Comparison of ENCODE assay signal across 19 cellular contexts in the genomic region with DNA sequence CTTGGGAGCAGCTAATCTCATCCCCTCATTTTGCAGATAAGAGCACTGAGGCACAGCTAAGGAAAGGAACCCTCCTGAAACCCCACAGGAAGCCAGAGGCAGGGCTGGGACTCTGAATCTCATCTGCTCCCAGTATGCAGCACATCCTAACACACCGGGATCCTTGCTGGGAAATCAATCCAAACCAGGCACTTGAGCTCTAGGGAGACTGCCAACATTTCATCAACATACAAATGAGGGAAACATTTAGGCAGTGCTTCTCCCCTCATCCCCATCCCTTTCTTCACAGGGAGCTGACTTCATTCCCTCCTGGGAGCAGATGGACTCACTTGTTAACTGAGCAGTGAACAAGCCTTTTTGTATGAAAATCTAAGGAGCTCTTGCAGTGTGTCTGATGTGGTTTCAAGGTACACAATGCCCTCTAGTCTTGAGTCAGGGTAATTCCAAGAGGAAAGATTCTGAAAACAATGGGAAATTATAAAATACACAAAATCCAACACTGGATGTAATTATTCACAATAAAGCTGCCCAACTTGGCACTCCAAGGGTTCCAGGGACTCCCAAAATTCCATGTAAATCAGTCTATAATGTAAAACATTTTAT.
A peak's percentile ranks its signal among the peaks of the same experiment; 100 is the strongest.
DNase-seq lines count a peak whose midpoint lies in the region; FAIRE-seq and TF ChIP-seq lines count a peak whose summit lies in the region.
"Had no signal": no experiment of that assay in that cellular context is flagged by ENCODE, and none has a peak within 500 bp of the region (broad histone marks: within the 10 kb centered on the region; RNA-seq: fewer than 3 reads in every experiment).

No MANE protein-coding gene starts in this region.

- H3K27ac Mint-ChIP-seq in MCF 10A (ENCODE audit: low read depth, unreplicated experiment): no peak overlapping the region
- H3K27ac Mint-ChIP-seq: activated naive CD8-positive, alpha-beta T cell; natural killer cell treated with Interleukin-12 subunit alpha and Interleukin-12 subunit beta and Interleukin-15 and Interleukin-18, amount 100 ng/mL, for 72 hours had no signal

- no peaks in the 10 kb centered on the region for H3K27me3 Mint-ChIP-seq in MCF 10A (ENCODE audit: insufficient read depth, unreplicated experiment)

- H3K9me3 ChIP-seq in breast epithelium (no peaks in the 10 kb centered on the region), kidney (ENCODE audit: control insufficient read depth in 1 of 2, low read length in 2 of 2) (no peaks in the 10 kb centered on the region), esophagus muscularis mucosa (no peaks in the 10 kb centered on the region)
- H3K9me3 ChIP-seq: uterus had no signal

- TF ChIP-seq POLR2A in breast epithelium (IDR thresholded peaks at IDR 0.05) (no peak), H54 (IDR thresholded peaks at IDR 0.05; ENCODE audit: low read depth, low read length) (no peak), esophagus muscularis mucosa (IDR thresholded peaks at IDR 0.05; ENCODE audit: low read depth) (no peak)

- no peak overlapping the region for H3K27ac ChIP-seq in breast epithelium
- H3K27ac ChIP-seq in VCaP: no peak overlapping the region
- no peak overlapping the region for H3K27ac ChIP-seq in mesendoderm (ENCODE audit: low read depth, low read length)
- H3K27ac ChIP-seq in kidney (ENCODE audit: low read depth in 2 of 2, low read length in 2 of 2): no peak overlapping the region
- H3K27ac ChIP-seq in esophagus muscularis mucosa (replicated peaks in 1 of 4): no peak overlapping the region
- H3K27ac ChIP-seq: C4-2B, SK-N-MC, uterus had no signal

- no peak overlapping the region for H3K4ac ChIP-seq in mesendoderm (ENCODE audit: low read depth, low read length)

- H3K4me2 ChIP-seq in mesendoderm (ENCODE audit: low read length): no peak overlapping the region

- CTCF ChIA-PET in MCF 10A (lab: Yijun Ruan, JAX): interaction anchor here (0.6 kb wide), 1 partner anchor 708 kb away, joined by 3 read pairs; no protein-coding TSS in a partner anchor

- no peak overlapping the region for H4K8ac ChIP-seq in mesendoderm (ENCODE audit: low read depth, low read length)

- no peaks in the 10 kb centered on the region for H3K4me1 ChIP-seq in breast epithelium
- no peaks in the 10 kb centered on the region for H3K4me1 ChIP-seq in mesendoderm (ENCODE audit: control insufficient read depth, low read depth, low read length)
- H3K4me1 ChIP-seq in kidney (ENCODE audit: control insufficient read depth in 1 of 2, insufficient read depth in 1 of 2, low read depth in 1 of 2, low read length in 2 of 2): no peaks in the 10 kb centered on the region
- H3K4me1 ChIP-seq in esophagus muscularis mucosa: no peaks in the 10 kb centered on the region
- H3K4me1 ChIP-seq: uterus had no signal

- BruUV-seq in MCF 10A (replicated peaks; lab: Mats Ljungman, UMichigan): no TSS peak

- no peak overlapping the region for H2BK120ac ChIP-seq in mesendoderm (ENCODE audit: low read depth, low read length)

- H3K79me1 ChIP-seq in mesendoderm (ENCODE audit: low read length): no peaks in the 10 kb centered on the region

- no CpG with 5 or more reads among the region's 1 CpG for WGBS in mesendoderm (ENCODE audit: extremely low coverage, insufficient coverage, low lambda C conversion rate)
- 31% methylated on average over 1 of the region's 1 CpG for WGBS in esophagus muscularis mucosa

- peak; percentile 20 for TF ChIP-seq CTCF in MCF 10A (IDR thresholded peaks at IDR 0.05; ENCODE audit: unreplicated experiment)
- TF ChIP-seq CTCF in breast epithelium (IDR thresholded peaks at IDR 0.05): no peak
- peak; percentile 45 for TF ChIP-seq CTCF in VCaP (conservative IDR thresholded peaks at IDR 0.05)
- no peak for TF ChIP-seq CTCF in kidney (IDR thresholded peaks at IDR 0.05; ENCODE audit: borderline replicate concordance, extremely low read depth, insufficient read depth)
- TF ChIP-seq CTCF in esophagus muscularis mucosa (IDR thresholded peaks at IDR 0.05): no peak

- H3K79me2 ChIP-seq in mesendoderm (ENCODE audit: control insufficient read depth, insufficient read depth, low read length): no peaks in the 10 kb centered on the region

- no peak overlapping the region for H3K4me3 Mint-ChIP-seq in MCF 10A (ENCODE audit: unreplicated experiment)
- H3K4me3 Mint-ChIP-seq: activated naive CD8-positive, alpha-beta T cell; natural killer cell treated with Interleukin-12 subunit alpha and Interleukin-12 subunit beta and Interleukin-15 and Interleukin-18, amount 100 ng/mL, for 72 hours had no signal

- H3K9me3 Mint-ChIP-seq in MCF 10A (ENCODE audit: unreplicated experiment): no peaks in the 10 kb centered on the region
- H3K9me3 Mint-ChIP-seq: natural killer cell treated with Interleukin-12 subunit alpha and Interleukin-12 subunit beta and Interleukin-15 and Interleukin-18, amount 100 ng/mL, for 72 hours had no signal

- no peaks in the 10 kb centered on the region for H3K36me3 Mint-ChIP-seq in MCF 10A (ENCODE audit: insufficient read depth, unreplicated experiment)
- H3K36me3 Mint-ChIP-seq: activated naive CD8-positive, alpha-beta T cell; natural killer cell treated with Interleukin-12 subunit alpha and Interleukin-12 subunit beta and Interleukin-15 and Interleukin-18, amount 100 ng/mL, for 72 hours had no signal

- POLR2A ChIA-PET in MCF 10A (lab: Yijun Ruan, JAX): no interaction called here

- FAIRE-seq in kidney (lab: Jason Lieb, UNC): no peak
- no peak for FAIRE-seq in H54 (lab: Jason Lieb, UNC)
- FAIRE-seq: colon had no signal

- H3K4me3 ChIP-seq in breast epithelium: no peak overlapping the region
- no peak overlapping the region for H3K4me3 ChIP-seq in mesendoderm (ENCODE audit: low read length)
- no peak overlapping the region for H3K4me3 ChIP-seq in kidney (ENCODE audit: low read length in 2 of 2)
- no peak overlapping the region for H3K4me3 ChIP-seq in esophagus muscularis mucosa
- H3K4me3 ChIP-seq: SK-N-MC, uterus had no signal

- H4K5ac ChIP-seq in mesendoderm (ENCODE audit: low read length): no peak overlapping the region

- H2AK5ac ChIP-seq in mesendoderm (ENCODE audit: low read length): no peak overlapping the region

- H3K23ac ChIP-seq in mesendoderm (ENCODE audit: low read length): no peak overlapping the region

- H3K27me3 ChIP-seq in breast epithelium (peaks cover 0 to 8% of the 10 kb centered on the region in 2 donors), mesendoderm (ENCODE audit: insufficient read depth, low read length, poor library complexity) (no peaks in the 10 kb centered on the region), esophagus muscularis mucosa (peaks cover 0 to 14% (median 0%) of the 10 kb centered on the region in 4 donors)
- H3K27me3 ChIP-seq: uterus had no signal

- no peaks in the 10 kb centered on the region for H3K4me1 Mint-ChIP-seq in MCF 10A (ENCODE audit: insufficient read depth, unreplicated experiment)

- no peak overlapping the region for H2BK15ac ChIP-seq in mesendoderm (replicated peaks; ENCODE audit: low read depth)

- H3K36me3 ChIP-seq in breast epithelium (no peaks in the 10 kb centered on the region), mesendoderm (ENCODE audit: control insufficient read depth, insufficient read depth, low read length) (no peaks in the 10 kb centered on the region), kidney (ENCODE audit: control insufficient read depth in 1 of 2, insufficient read depth in 2 of 2, low read length in 2 of 2) (no peaks in the 10 kb centered on the region), esophagus muscularis mucosa (no peaks in the 10 kb centered on the region)
- H3K36me3 ChIP-seq: uterus had no signal

- no peak overlapping the region for H3K56ac ChIP-seq in mesendoderm (ENCODE audit: low read length)

- H3K9ac ChIP-seq in mesendoderm (ENCODE audit: low read length): no peak overlapping the region
- H3K9ac ChIP-seq in kidney (ENCODE audit: low read length in 2 of 2): no peak overlapping the region

- DNase-seq in MCF 10A (ENCODE audit: unreplicated experiment) (no peak), breast epithelium (ENCODE audit: low spot score in 2 of 2) (no peak), mesendoderm (peak; percentile 55), NCI-H1436 treated with DMSO at 0.1 percent for 48 hours (lab: John Stamatoyannopoulos, UW) (no peak), kidney (no peak), H54 (ENCODE audit: insufficient read length, low spot score) (no peak), esophagus muscularis mucosa (ENCODE audit: extremely low spot score) (no peak)
- DNase-seq: DMS 273 treated with DMSO at 0.1 percent for 48 hours; KG1; mesenchymal stem cell; NCI-H1105 treated with DMSO at 0.1 percent for 48 hours; NK-92 treated with Interleukin-12 subunit alpha and Interleukin-12 subunit beta, amount 100 ng/mL, for 24 hours; uterus had no signal

- intact Hi-C loops in MCF 10A (cut with micrococcal nuclease): no loop called here
- intact Hi-C loops in breast epithelium (cut with DNase I; ENCODE audit: low total_unique reads): no loop called here
- intact Hi-C loops in kidney (cut with DNase I): no loop called here
- intact Hi-C loops in esophagus muscularis mucosa (cut with DNase I): no loop called here

- no peak overlapping the region for H2BK5ac ChIP-seq in mesendoderm (ENCODE audit: low read length)

- TF ChIP-seq EP300 in esophagus muscularis mucosa (IDR thresholded peaks at IDR 0.05): no peak

- H3K18ac ChIP-seq in mesendoderm (ENCODE audit: low read length): no peak overlapping the region

Comparison
In these comparisons a context has a peak if more than half of its experiments do, and no peak if none do; other contexts are left out.
1. CTCF ChIP-seq: peak in MCF 10A (single experiment) and VCaP (single experiment); none in breast epithelium (0 of 3), kidney (single experiment) and esophagus muscularis mucosa (0 of 3).